Comparison of ENCODE assay signal across 8 cellular contexts in the genomic region with DNA sequence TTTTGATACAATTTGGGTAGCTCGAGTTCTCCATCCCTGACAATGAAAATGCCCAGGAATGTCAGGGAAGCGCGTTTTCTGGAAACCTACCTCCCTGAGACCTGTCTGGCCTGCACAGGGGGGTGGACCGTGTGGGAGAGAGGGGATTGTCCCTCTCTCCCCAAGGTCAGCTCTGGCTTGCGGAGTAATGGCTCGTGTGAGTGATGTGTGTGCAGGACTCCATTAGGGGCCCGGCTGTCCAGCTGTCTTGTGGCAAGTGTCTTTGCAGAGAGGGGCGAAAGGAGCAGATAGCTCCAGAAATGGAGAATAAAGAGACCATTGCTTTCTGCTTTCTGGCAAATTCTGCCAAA.
DNase-seq lines count a peak whose midpoint lies in the region; ATAC-seq, FAIRE-seq and TF ChIP-seq lines count a peak whose summit lies in the region.

No MANE protein-coding gene starts in this region.

- peaks cover 68% of the 10 kb centered on the region for H3K4me1 Mint-ChIP-seq in activated CD8-positive, alpha-beta memory T cell treated with anti-CD3 and anti-CD28 coated beads, Interleukin-2, amount 10 ng/mL, durations not matched to agents 7 days and 5 days
- H3K4me1 Mint-ChIP-seq in activated CD8-positive, alpha-beta T cell treated with anti-CD3 and anti-CD28 coated beads, Interleukin-2, amount 10 ng/mL, durations not matched to agents 7 days and 5 days (ENCODE audit: low read depth), result peaks cover 60% of the 10 kb centered on the region

- POLR2A ChIA-PET in activated CD8-positive, alpha-beta T cell treated with anti-CD3 and anti-CD28 coated beads, Interleukin-2, amount 10 ng/mL, durations not matched to agents 7 days and 5 days (lab: Charles Lee), result interaction anchor here (0.7 to 1.2 kb wide), 5 partner anchors 10 to 534 kb away, joined by 3 to 4 read pairs (median 4); partner anchors contain the start of gene NFYB

- H3K4me3 ChIP-seq in kidney (ENCODE audit: low read length in 2 of 2), result peak overlapping the region in 1 of 2 donors; percentile 20

- intact Hi-C loops in kidney (cut with DNase I), result no loop called here

- H3K9ac ChIP-seq in kidney (ENCODE audit: low read length in 2 of 2), result no peak overlapping the region

- peak overlapping the region; percentile 26 to 38 for H3K27ac ChIP-seq in kidney (ENCODE audit: low read depth in 2 of 2, low read length in 2 of 2)
- H3K27ac ChIP-seq in temporal lobe (ENCODE audit: low read depth, low read length), result peak overlapping the region; percentile 36

- no peaks in the 10 kb centered on the region for H3K9me3 ChIP-seq in kidney (ENCODE audit: control insufficient read depth in 1 of 2, low read length in 2 of 2)

- no peaks in the 10 kb centered on the region for H3K9me3 Mint-ChIP-seq in activated CD8-positive, alpha-beta memory T cell treated with anti-CD3 and anti-CD28 coated beads, Interleukin-2, amount 10 ng/mL, durations not matched to agents 7 days and 5 days (ENCODE audit: low read depth)
- H3K9me3 Mint-ChIP-seq in activated CD8-positive, alpha-beta T cell treated with anti-CD3 and anti-CD28 coated beads, Interleukin-2, amount 10 ng/mL, durations not matched to agents 7 days and 5 days (ENCODE audit: insufficient read depth), result no peaks in the 10 kb centered on the region

- no peak for TF ChIP-seq CTCF in kidney (IDR thresholded peaks at IDR 0.05; ENCODE audit: borderline replicate concordance, extremely low read depth, insufficient read depth)

- no peak for FAIRE-seq in kidney (lab: Jason Lieb, UNC)

- in situ Hi-C loops in G401 (cut with HindIII; ENCODE audit: low sequenced_read_pairs), result no loop called here

- H3K27ac Mint-ChIP-seq in activated CD8-positive, alpha-beta memory T cell treated with anti-CD3 and anti-CD28 coated beads, Interleukin-2, amount 10 ng/mL, durations not matched to agents 7 days and 5 days, result peak overlapping the region; percentile 87
- peak overlapping the region; percentile 88 for H3K27ac Mint-ChIP-seq in activated CD8-positive, alpha-beta T cell treated with anti-CD3 and anti-CD28 coated beads, Interleukin-2, amount 10 ng/mL, durations not matched to agents 7 days and 5 days

- CTCF ChIA-PET in activated CD8-positive, alpha-beta memory T cell treated with anti-CD3 and anti-CD28 coated beads, Interleukin-2, amount 10 ng/mL, durations not matched to agents 7 days and 5 days (lab: Charles Lee), result interaction anchor here (1.9 kb wide), 1 partner anchor 11 kb away, joined by 4 read pairs; no protein-coding TSS in a partner anchor
- CTCF ChIA-PET in activated CD8-positive, alpha-beta T cell treated with anti-CD3 and anti-CD28 coated beads, Interleukin-2, amount 10 ng/mL, durations not matched to agents 7 days and 5 days (lab: Charles Lee), result interaction anchor here (0.8 to 2.9 kb wide), 7 partner anchors 9 to 291 kb away, joined by 3 to 11 read pairs (median 3); partner anchors contain the start of gene CHST11

- H3K36me3 ChIP-seq in kidney (ENCODE audit: control insufficient read depth in 1 of 2, insufficient read depth in 2 of 2, low read length in 2 of 2), result no peaks in the 10 kb centered on the region

- peaks cover 8% of the 10 kb centered on the region for H3K36me3 Mint-ChIP-seq in activated CD8-positive, alpha-beta memory T cell treated with anti-CD3 and anti-CD28 coated beads, Interleukin-2, amount 10 ng/mL, durations not matched to agents 7 days and 5 days
- peaks cover 20% of the 10 kb centered on the region for H3K36me3 Mint-ChIP-seq in activated CD8-positive, alpha-beta T cell treated with anti-CD3 and anti-CD28 coated beads, Interleukin-2, amount 10 ng/mL, durations not matched to agents 7 days and 5 days (ENCODE audit: low read depth)

- no peaks in the 10 kb centered on the region for H3K27me3 Mint-ChIP-seq in activated CD8-positive, alpha-beta memory T cell treated with anti-CD3 and anti-CD28 coated beads, Interleukin-2, amount 10 ng/mL, durations not matched to agents 7 days and 5 days
- no peaks in the 10 kb centered on the region for H3K27me3 Mint-ChIP-seq in activated CD8-positive, alpha-beta T cell treated with anti-CD3 and anti-CD28 coated beads, Interleukin-2, amount 10 ng/mL, durations not matched to agents 7 days and 5 days (ENCODE audit: low read depth)

- ATAC-seq in activated CD8-positive, alpha-beta memory T cell treated with anti-CD3 and anti-CD28 coated beads, Interleukin-2, amount 10 ng/mL, durations not matched to agents 7 days and 5 days, result no peak
- ATAC-seq in activated CD8-positive, alpha-beta T cell treated with anti-CD3 and anti-CD28 coated beads, Interleukin-2, amount 10 ng/mL, durations not matched to agents 7 days and 5 days, result no peak

- peak overlapping the region; percentile 45 for H3K4me3 Mint-ChIP-seq in activated CD8-positive, alpha-beta memory T cell treated with anti-CD3 and anti-CD28 coated beads, Interleukin-2, amount 10 ng/mL, durations not matched to agents 7 days and 5 days
- H3K4me3 Mint-ChIP-seq in activated CD8-positive, alpha-beta T cell treated with anti-CD3 and anti-CD28 coated beads, Interleukin-2, amount 10 ng/mL, durations not matched to agents 7 days and 5 days, result no peak overlapping the region

- DNase-seq in activated CD8-positive, alpha-beta memory T cell treated with anti-CD3 and anti-CD28 coated beads, Interleukin-2, amount 10 ng/mL, durations not matched to agents 7 days and 5 days, result no peak
- DNase-seq in activated CD8-positive, alpha-beta memory T cell treated with anti-CD3 and anti-CD28 coated beads, Interleukin-2, amount 50 U/mL, for 4 hours, result no peak
- no peak for DNase-seq in activated CD8-positive, alpha-beta T cell treated with anti-CD3 and anti-CD28 coated beads, Interleukin-2, amount 10 ng/mL, durations not matched to agents 7 days and 5 days
- DNase-seq in kidney (no peak), islet precursor cell (no peak), NCI-H446 (lab: John Stamatoyannopoulos, UW) (no peak), G401 (ENCODE audit: low spot score) (no peak)

- peaks cover 24 to 40% of the 10 kb centered on the region in 2 donors for H3K4me1 ChIP-seq in kidney (ENCODE audit: control insufficient read depth in 1 of 2, insufficient read depth in 1 of 2, low read depth in 1 of 2, low read length in 2 of 2)
